ENCODE assay signal across 18 cellular contexts in genomic region chr13:77143325-77143907, GRCh38.
DNase-seq lines count a peak whose midpoint lies in the region; ATAC-seq and TF ChIP-seq lines count a peak whose summit lies in the region.
"Had no signal": no experiment of that assay in that cellular context is flagged by ENCODE, and none has a peak within 500 bp of the region (broad histone marks: within the 10 kb centered on the region; RNA-seq: fewer than 3 reads in every experiment).

No MANE protein-coding gene starts in this region.

- in situ Hi-C loops in brain microvascular endothelial cell (cut with HindIII; ENCODE audit: low pct_ligation_motif_present, low sequenced_read_pairs) = no loop called here

- H3K27me3 ChIP-seq in brain microvascular endothelial cell (replicated peaks) = no peaks in the 10 kb centered on the region
- H3K27me3 ChIP-seq in kidney epithelial cell (ENCODE audit: control insufficient read depth, insufficient read depth, low read length) = no peaks in the 10 kb centered on the region
- H3K27me3 ChIP-seq in MG63 = no peaks in the 10 kb centered on the region
- H3K27me3 ChIP-seq: transverse colon had no signal

- H3K27me3 Mint-ChIP-seq in activated CD4-positive, alpha-beta T cell treated with anti-CD3 and anti-CD28 coated beads, Interleukin-2, amount 10 ng/mL, durations not matched to agents 7 days and 5 days = no peaks in the 10 kb centered on the region

- H3K27ac ChIP-seq in brain microvascular endothelial cell = no peak overlapping the region
- H3K27ac ChIP-seq: transverse colon had no signal

- peaks cover 54% of the 10 kb centered on the region for H3K36me3 Mint-ChIP-seq in activated CD4-positive, alpha-beta T cell treated with anti-CD3 and anti-CD28 coated beads, Interleukin-2, amount 10 ng/mL, durations not matched to agents 7 days and 5 days (ENCODE audit: low read depth)

- peaks cover 6% of the 10 kb centered on the region for H3K36me3 ChIP-seq in brain microvascular endothelial cell (replicated peaks)
- no peaks in the 10 kb centered on the region for H3K36me3 ChIP-seq in kidney epithelial cell (ENCODE audit: control insufficient read depth, insufficient read depth, low read length)
- H3K36me3 ChIP-seq in MG63 = no peaks in the 10 kb centered on the region; the same call in none of the 2 replicates

- H3K4me3 Mint-ChIP-seq in activated CD4-positive, alpha-beta T cell treated with anti-CD3 and anti-CD28 coated beads, Interleukin-2, amount 10 ng/mL, durations not matched to agents 7 days and 5 days = no peak overlapping the region
- H3K4me3 Mint-ChIP-seq: activated T-cell treated with anti-CD3 and anti-CD28 coated beads, Interleukin-2, amount 50 U/mL, for 72 hours; stimulated activated effector memory CD8-positive, alpha-beta T cell treated with anti-CD3 and anti-CD28 coated beads, Interleukin-12 subunit alpha, Interleukin-12 subunit beta, amount 100 ng/mL, for 72 hours had no signal

- H3K27ac Mint-ChIP-seq in activated CD4-positive, alpha-beta T cell treated with anti-CD3 and anti-CD28 coated beads, Interleukin-2, amount 10 ng/mL, durations not matched to agents 7 days and 5 days = peak overlapping the region; percentile 14
- H3K27ac Mint-ChIP-seq: activated T-cell treated with anti-CD3 and anti-CD28 coated beads, Interleukin-2, amount 50 U/mL, for 72 hours; stimulated activated effector memory CD8-positive, alpha-beta T cell treated with anti-CD3 and anti-CD28 coated beads, Interleukin-12 subunit alpha, Interleukin-12 subunit beta, amount 100 ng/mL, for 72 hours had no signal

- H3K4me3 ChIP-seq in brain microvascular endothelial cell (ENCODE audit: low read depth, low read length) = no peak overlapping the region
- no peak overlapping the region for H3K4me3 ChIP-seq in kidney epithelial cell (ENCODE audit: low read depth, low read length)
- H3K4me3 ChIP-seq in MG63 = no peak overlapping the region
- H3K4me3 ChIP-seq: smooth muscle cell, transverse colon had no signal

- no peaks in the 10 kb centered on the region for H3K9me3 Mint-ChIP-seq in activated CD4-positive, alpha-beta T cell treated with anti-CD3 and anti-CD28 coated beads, Interleukin-2, amount 10 ng/mL, durations not matched to agents 7 days and 5 days
- H3K9me3 Mint-ChIP-seq: activated T-cell treated with anti-CD3 and anti-CD28 coated beads, Interleukin-2, amount 50 U/mL, for 72 hours; stimulated activated effector memory CD8-positive, alpha-beta T cell treated with anti-CD3 and anti-CD28 coated beads, Interleukin-12 subunit alpha, Interleukin-12 subunit beta, amount 100 ng/mL, for 72 hours had no signal

- CTCF ChIA-PET in activated CD4-positive, alpha-beta T cell treated with anti-CD3 and anti-CD28 coated beads, Interleukin-2, amount 10 ng/mL, durations not matched to agents 7 days and 5 days (lab: Charles Lee) = no interaction called here

- no peaks in the 10 kb centered on the region for H3K9me3 ChIP-seq in MG63
- H3K9me3 ChIP-seq: Caco-2, transverse colon had no signal

- no peak for DNase-seq in activated CD4-positive, alpha-beta T cell treated with anti-CD3 and anti-CD28 coated beads, Interleukin-2, amount 10 ng/mL, durations not matched to agents 7 days and 5 days
- no peak for DNase-seq in activated CD4-positive, alpha-beta T cell treated with anti-CD3 and anti-CD28 coated beads, Interleukin-2, amount 50 U/mL, for 1 hour
- DNase-seq in brain microvascular endothelial cell (peak; percentile 14), kidney epithelial cell (ENCODE audit: low read depth) (peak; percentile 10), NCI-H1105 treated with DMSO at 0.1 percent for 48 hours (lab: John Stamatoyannopoulos, UW) (no peak), MG63 (no peak), NOMO-1 treated with DMSO at 0.1 percent for 48 hours (lab: John Stamatoyannopoulos, UW; ENCODE audit: unreplicated experiment) (no peak)
- DNase-seq: activated CD4-positive, alpha-beta T cell treated with anti-CD3 and anti-CD28 coated beads, Interleukin-2, amount 50 U/mL, for 48 hours; activated T-cell treated with anti-CD3 and anti-CD28 coated beads, Interleukin-2, amount 50 U/mL, for 72 hours; head of caudate nucleus; NCI-H187; NCI-H510A treated with DMSO at 0.1 percent for 48 hours; nucleus accumbens; transverse colon had no signal

- no peaks in the 10 kb centered on the region for H3K4me1 Mint-ChIP-seq in activated CD4-positive, alpha-beta T cell treated with anti-CD3 and anti-CD28 coated beads, Interleukin-2, amount 10 ng/mL, durations not matched to agents 7 days and 5 days
- H3K4me1 Mint-ChIP-seq: stimulated activated effector memory CD8-positive, alpha-beta T cell treated with anti-CD3 and anti-CD28 coated beads, Interleukin-12 subunit alpha, Interleukin-12 subunit beta, amount 100 ng/mL, for 72 hours had no signal

- TF ChIP-seq CTCF in brain microvascular endothelial cell (IDR thresholded peaks at IDR 0.05; ENCODE audit: low read depth, low read length, missing control alignments) = no peak
- TF ChIP-seq CTCF in kidney epithelial cell (IDR thresholded peaks at IDR 0.05; ENCODE audit: insufficient read depth, low read length, poor library complexity, severe bottlenecking) = no peak

- ATAC-seq in HG03520 (IDR thresholded peaks at IDR 0.05; ENCODE audit: unreplicated experiment) = no peak
- ATAC-seq: activated T-cell treated with anti-CD3 and anti-CD28 coated beads, Interleukin-2, amount 50 U/mL, for 72 hours; stimulated activated effector memory CD8-positive, alpha-beta T cell treated with anti-CD3 and anti-CD28 coated beads, Interleukin-12 subunit alpha, Interleukin-12 subunit beta, amount 100 ng/mL, for 72 hours had no signal

- POLR2A ChIA-PET in activated CD4-positive, alpha-beta T cell treated with anti-CD3 and anti-CD28 coated beads, Interleukin-2, amount 10 ng/mL, durations not matched to agents 7 days and 5 days (lab: Charles Lee) = no interaction called here

Comparison
In these comparisons a context has a peak if more than half of its experiments do, and no peak if none do; other contexts are left out.
1. DNase-seq: peak in brain microvascular endothelial cell (single experiment) and kidney epithelial cell (single experiment); none in activated CD4-positive, alpha-beta T cell treated with anti-CD3 and anti-CD28 coated beads, Interleukin-2, amount 10 ng/mL, durations not matched to agents 7 days and 5 days (single experiment), activated CD4-positive, alpha-beta T cell treated with anti-CD3 and anti-CD28 coated beads, Interleukin-2, amount 50 U/mL, for 1 hour (single experiment), NCI-H1105 treated with DMSO at 0.1 percent for 48 hours (single experiment), MG63 (single experiment) and NOMO-1 treated with DMSO at 0.1 percent for 48 hours (single experiment).